ENCODE assay signal across 17 cellular contexts in the genomic region with DNA sequence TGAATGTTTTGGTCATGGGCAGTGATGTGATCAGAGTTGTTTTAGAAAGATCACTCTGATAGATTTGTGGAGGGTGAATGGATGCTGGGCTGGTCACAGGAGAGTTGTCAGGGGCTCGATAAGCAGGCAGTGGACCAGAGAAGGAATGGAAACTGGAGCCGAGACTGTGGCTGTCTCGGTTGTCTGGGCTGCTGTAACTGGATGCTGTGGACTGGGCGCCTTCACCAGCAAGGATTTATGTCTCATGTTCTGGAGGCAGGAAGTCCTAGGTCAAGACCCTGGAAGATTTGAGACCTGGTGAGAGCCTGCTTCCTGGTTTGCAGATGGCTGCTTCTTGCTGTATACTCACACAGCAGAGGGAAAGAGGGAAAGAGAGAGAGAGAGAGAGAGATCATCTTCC.
"Had no signal": no experiment of that assay in that cellular context is flagged by ENCODE, and none has a peak within 500 bp of the region (broad histone marks: within the 10 kb centered on the region; RNA-seq: fewer than 3 reads in every experiment).

No MANE protein-coding gene starts in this region.

- H3K27ac ChIP-seq: ovary, skin epidermis, spleen, thyroid gland had no signal

- H3K4me3 ChIP-seq: lung, ovary, skin epidermis, spleen, thyroid gland had no signal

- H3K27ac Mint-ChIP-seq: effector memory CD8-positive, alpha-beta T cell; memory B cell; natural killer cell; stimulated activated memory B cell treated with anti-CD40 and anti-IgM and Interleukin-4, amounts not matched to agents 10 μg/mL and 1 μg/mL and 100 μg/mL, for 72 hours had no signal

- ATAC-seq: effector memory CD8-positive, alpha-beta T cell; left lobe of liver; natural killer cell; stimulated activated memory B cell treated with anti-CD40 and anti-IgM and Interleukin-4, amounts not matched to agents 10 μg/mL and 1 μg/mL and 100 μg/mL, for 72 hours; stimulated activated naive CD8-positive, alpha-beta T cell treated with anti-CD3 and anti-CD28 coated beads, Interleukin-15, Interleukin-2, amounts not matched to agents 100 U/mL and 50 U/mL, for 24 hours had no signal

- H3K9me3 ChIP-seq: ovary, thyroid gland had no signal

- H3K27me3 ChIP-seq: ovary, thyroid gland had no signal

- H3K4me1 Mint-ChIP-seq: memory B cell; natural killer cell; stimulated activated memory B cell treated with anti-CD40 and anti-IgM and Interleukin-4, amounts not matched to agents 10 μg/mL and 1 μg/mL and 100 μg/mL, for 72 hours had no signal

- H3K4me3 Mint-ChIP-seq: effector memory CD8-positive, alpha-beta T cell; memory B cell; natural killer cell; stimulated activated memory B cell treated with anti-CD40 and anti-IgM and Interleukin-4, amounts not matched to agents 10 μg/mL and 1 μg/mL and 100 μg/mL, for 72 hours had no signal

- DNase-seq: cerebellar nuclear complex; cortex of kidney; effector memory CD8-positive, alpha-beta T cell; natural killer cell; occipital lobe; ovary; retina; spleen; stimulated activated CD4-positive, alpha-beta T cell treated with anti-CD3 and anti-CD28 coated beads, Interleukin-4, amount 100 ng/mL, for 4 hours; stimulated activated naive CD8-positive, alpha-beta T cell treated with anti-CD3 and anti-CD28 coated beads, Interleukin-15, Interleukin-2, amounts not matched to agents 100 U/mL and 50 U/mL, for 24 hours; thyroid gland; trophoblast cell had no signal

- H3K36me3 ChIP-seq: ovary, spleen, thyroid gland had no signal

- H3K4me1 ChIP-seq: spleen, thyroid gland had no signal

- H3K36me3 Mint-ChIP-seq: memory B cell; natural killer cell; stimulated activated memory B cell treated with anti-CD40 and anti-IgM and Interleukin-4, amounts not matched to agents 10 μg/mL and 1 μg/mL and 100 μg/mL, for 72 hours had no signal

- H3K9me3 Mint-ChIP-seq: effector memory CD8-positive, alpha-beta T cell had no signal
